Comparison of ENCODE assay signal across 2 cellular contexts in the genomic region with DNA sequence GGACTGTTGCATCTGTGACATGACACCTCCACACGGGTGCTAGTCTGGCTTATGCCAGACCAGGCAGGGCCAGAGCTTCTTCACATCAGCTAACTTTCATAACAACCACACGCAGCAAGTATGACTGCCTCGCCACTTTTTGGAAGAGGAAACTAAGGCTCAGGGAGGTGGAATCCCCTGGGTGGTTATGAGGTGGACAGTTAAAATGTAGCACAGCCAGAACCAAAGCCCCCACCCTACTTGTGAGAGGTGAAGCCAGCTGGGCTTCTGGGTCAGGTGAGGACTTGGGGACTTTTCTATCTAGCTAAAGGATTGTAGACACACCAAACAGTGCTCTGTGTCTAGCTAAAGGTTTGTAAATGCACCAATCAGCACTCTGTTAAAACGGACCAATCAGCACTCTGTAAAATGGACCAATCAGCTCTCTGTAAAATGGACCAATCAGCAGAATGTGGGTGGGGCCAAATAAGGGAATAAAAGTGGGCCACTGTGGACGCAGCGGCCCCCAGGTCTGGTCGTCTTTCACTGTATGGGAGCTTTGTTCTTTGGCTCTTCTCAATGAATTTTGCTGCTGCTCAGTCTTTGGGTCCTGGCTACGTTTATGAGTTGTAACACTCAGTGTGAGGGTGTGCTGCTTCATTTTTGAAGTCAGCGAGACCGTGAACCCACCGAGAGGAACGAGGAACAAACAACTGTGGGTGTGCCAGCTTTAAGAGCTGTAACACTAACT.
TF ChIP-seq lines count a peak whose summit lies in the region.

No MANE protein-coding gene starts in this region.

TF ChIP-seq in HepG2, 621 proteins besides CTCF, POLR2A, EP300 and RAD21:
- TF ChIP-seq ZNF556 (CRISPR knock-in tag; IDR thresholded peaks at IDR 0.05; ENCODE audit: borderline replicate concordance) (no peak), NFYB (CRISPR knock-in tag; IDR thresholded peaks at IDR 0.05) (peak; percentile 28; the same call in 1 of the 2 replicates), ZSCAN9 (CRISPR knock-in tag; IDR thresholded peaks at IDR 0.05; ENCODE audit: borderline replicate concordance) (no peak), ATF3 (CRISPR knock-in tag; IDR thresholded peaks at IDR 0.05) (no peak), HDAC6 (IDR thresholded peaks at IDR 0.05; ENCODE audit: low read depth, low read length) (no peak)

TF ChIP-seq in K562, 482 proteins besides CTCF, POLR2A, EP300 and RAD21:
- TF ChIP-seq CHD7 (IDR thresholded peaks at IDR 0.05; ENCODE audit: low read depth, low read length) (no peak), ZNF316 (IDR thresholded peaks at IDR 0.05) (peak; percentile 92), C11orf30 (IDR thresholded peaks at IDR 0.05; ENCODE audit: low read depth) (peak; percentile 86), RNF2 (IDR thresholded peaks at IDR 0.05) (no peak), CSDE1 (IDR thresholded peaks at IDR 0.05) (no peak), MGA (IDR thresholded peaks at IDR 0.05) (0 out of 2 replicates have a peak, but pooled peaks have one; percentile 29), L3MBTL2 (IDR thresholded peaks at IDR 0.05) (peak; percentile 51; the same call in 1 of the 2 replicates), MAFG (tag; conservative IDR thresholded peaks at IDR 0.05) (peak; percentile 56), NFYB (IDR thresholded peaks at IDR 0.05; ENCODE audit: extremely low read depth, insufficient read length) (peak; percentile 89), FOS (IDR thresholded peaks at IDR 0.05; ENCODE audit: extremely low read depth, insufficient read length) (peak; percentile 27), SREBF2 (CRISPR knock-in tag; IDR thresholded peaks at IDR 0.05) (no peak), ZNF707 (CRISPR knock-in tag; conservative IDR thresholded peaks at IDR 0.05) (no peak), CBX3 (IDR thresholded peaks at IDR 0.05; ENCODE audit: borderline replicate concordance in 1 of 2, low read length in 2 of 2) (no peak), GTF2A2 (tag; IDR thresholded peaks at IDR 0.05) (peak; percentile 63; the same call in 1 of the 2 replicates), SRF (CRISPR knock-in tag; IDR thresholded peaks at IDR 0.05) (peak in 1 of 2 experiments; percentile 60; a peak in 1 of 4 replicates), NRF1 (conservative IDR thresholded peaks at IDR 0.05 in 1 of 2, IDR thresholded peaks at IDR 0.05 in 1 of 2) (no peak)
